2 cellular contexts compared by ENCODE assay signal in the genomic region with DNA sequence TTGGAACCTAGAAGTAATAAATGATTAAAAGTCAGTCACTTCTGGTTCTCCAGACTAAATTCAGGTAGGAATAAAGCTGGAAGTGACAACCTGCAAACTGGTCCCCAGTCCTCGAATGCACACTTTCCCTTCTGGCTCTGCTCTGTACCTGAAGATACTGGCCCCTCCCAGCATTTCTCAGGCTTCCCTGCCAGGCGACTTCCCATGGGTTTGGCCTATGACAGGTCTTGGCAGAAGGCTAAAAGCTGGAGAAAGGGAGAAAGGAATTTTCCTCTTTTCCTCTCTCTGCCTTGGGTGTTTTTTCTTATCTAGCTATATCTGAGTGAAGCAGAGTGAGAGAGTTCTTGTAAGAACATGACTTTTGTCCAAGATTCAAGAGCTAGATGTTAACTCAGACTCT.
TF ChIP-seq lines count a peak whose summit lies in the region.

No MANE protein-coding gene starts in this region.

TF ChIP-seq in GM23338, 12 proteins besides CTCF, POLR2A, EP300 and RAD21 (continues in another document):
- no peak for TF ChIP-seq JUNB (IDR thresholded peaks at IDR 0.05; ENCODE audit: unreplicated experiment)
- no peak for TF ChIP-seq EZH2 (IDR thresholded peaks at IDR 0.05; ENCODE audit: low read depth, unreplicated experiment)
- TF ChIP-seq EZH2phosphoT487 (IDR thresholded peaks at IDR 0.05; ENCODE audit: unreplicated experiment) = no peak
- TF ChIP-seq, protein P1, sequence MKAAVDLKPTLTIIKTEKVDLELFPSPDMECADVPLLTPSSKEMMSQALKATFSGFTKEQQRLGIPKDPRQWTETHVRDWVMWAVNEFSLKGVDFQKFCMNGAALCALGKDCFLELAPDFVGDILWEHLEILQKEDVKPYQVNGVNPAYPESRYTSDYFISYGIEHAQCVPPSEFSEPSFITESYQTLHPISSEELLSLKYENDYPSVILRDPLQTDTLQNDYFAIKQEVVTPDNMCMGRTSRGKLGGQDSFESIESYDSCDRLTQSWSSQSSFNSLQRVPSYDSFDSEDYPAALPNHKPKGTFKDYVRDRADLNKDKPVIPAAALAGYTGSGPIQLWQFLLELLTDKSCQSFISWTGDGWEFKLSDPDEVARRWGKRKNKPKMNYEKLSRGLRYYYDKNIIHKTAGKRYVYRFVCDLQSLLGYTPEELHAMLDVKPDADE (IDR thresholded peaks at IDR 0.05) = no peak
- TF ChIP-seq NANOG (IDR thresholded peaks at IDR 0.05; ENCODE audit: borderline replicate concordance) = no peak
- TF ChIP-seq ZNF331 (CRISPR knock-in tag; IDR thresholded peaks at IDR 0.05; ENCODE audit: low read depth) = no peak
- no peak for TF ChIP-seq STAT1 (IDR thresholded peaks at IDR 0.05; ENCODE audit: unreplicated experiment)
- TF ChIP-seq ZNF114 (CRISPR knock-in tag; IDR thresholded peaks at IDR 0.05) = no peak
- TF ChIP-seq, protein P2, sequence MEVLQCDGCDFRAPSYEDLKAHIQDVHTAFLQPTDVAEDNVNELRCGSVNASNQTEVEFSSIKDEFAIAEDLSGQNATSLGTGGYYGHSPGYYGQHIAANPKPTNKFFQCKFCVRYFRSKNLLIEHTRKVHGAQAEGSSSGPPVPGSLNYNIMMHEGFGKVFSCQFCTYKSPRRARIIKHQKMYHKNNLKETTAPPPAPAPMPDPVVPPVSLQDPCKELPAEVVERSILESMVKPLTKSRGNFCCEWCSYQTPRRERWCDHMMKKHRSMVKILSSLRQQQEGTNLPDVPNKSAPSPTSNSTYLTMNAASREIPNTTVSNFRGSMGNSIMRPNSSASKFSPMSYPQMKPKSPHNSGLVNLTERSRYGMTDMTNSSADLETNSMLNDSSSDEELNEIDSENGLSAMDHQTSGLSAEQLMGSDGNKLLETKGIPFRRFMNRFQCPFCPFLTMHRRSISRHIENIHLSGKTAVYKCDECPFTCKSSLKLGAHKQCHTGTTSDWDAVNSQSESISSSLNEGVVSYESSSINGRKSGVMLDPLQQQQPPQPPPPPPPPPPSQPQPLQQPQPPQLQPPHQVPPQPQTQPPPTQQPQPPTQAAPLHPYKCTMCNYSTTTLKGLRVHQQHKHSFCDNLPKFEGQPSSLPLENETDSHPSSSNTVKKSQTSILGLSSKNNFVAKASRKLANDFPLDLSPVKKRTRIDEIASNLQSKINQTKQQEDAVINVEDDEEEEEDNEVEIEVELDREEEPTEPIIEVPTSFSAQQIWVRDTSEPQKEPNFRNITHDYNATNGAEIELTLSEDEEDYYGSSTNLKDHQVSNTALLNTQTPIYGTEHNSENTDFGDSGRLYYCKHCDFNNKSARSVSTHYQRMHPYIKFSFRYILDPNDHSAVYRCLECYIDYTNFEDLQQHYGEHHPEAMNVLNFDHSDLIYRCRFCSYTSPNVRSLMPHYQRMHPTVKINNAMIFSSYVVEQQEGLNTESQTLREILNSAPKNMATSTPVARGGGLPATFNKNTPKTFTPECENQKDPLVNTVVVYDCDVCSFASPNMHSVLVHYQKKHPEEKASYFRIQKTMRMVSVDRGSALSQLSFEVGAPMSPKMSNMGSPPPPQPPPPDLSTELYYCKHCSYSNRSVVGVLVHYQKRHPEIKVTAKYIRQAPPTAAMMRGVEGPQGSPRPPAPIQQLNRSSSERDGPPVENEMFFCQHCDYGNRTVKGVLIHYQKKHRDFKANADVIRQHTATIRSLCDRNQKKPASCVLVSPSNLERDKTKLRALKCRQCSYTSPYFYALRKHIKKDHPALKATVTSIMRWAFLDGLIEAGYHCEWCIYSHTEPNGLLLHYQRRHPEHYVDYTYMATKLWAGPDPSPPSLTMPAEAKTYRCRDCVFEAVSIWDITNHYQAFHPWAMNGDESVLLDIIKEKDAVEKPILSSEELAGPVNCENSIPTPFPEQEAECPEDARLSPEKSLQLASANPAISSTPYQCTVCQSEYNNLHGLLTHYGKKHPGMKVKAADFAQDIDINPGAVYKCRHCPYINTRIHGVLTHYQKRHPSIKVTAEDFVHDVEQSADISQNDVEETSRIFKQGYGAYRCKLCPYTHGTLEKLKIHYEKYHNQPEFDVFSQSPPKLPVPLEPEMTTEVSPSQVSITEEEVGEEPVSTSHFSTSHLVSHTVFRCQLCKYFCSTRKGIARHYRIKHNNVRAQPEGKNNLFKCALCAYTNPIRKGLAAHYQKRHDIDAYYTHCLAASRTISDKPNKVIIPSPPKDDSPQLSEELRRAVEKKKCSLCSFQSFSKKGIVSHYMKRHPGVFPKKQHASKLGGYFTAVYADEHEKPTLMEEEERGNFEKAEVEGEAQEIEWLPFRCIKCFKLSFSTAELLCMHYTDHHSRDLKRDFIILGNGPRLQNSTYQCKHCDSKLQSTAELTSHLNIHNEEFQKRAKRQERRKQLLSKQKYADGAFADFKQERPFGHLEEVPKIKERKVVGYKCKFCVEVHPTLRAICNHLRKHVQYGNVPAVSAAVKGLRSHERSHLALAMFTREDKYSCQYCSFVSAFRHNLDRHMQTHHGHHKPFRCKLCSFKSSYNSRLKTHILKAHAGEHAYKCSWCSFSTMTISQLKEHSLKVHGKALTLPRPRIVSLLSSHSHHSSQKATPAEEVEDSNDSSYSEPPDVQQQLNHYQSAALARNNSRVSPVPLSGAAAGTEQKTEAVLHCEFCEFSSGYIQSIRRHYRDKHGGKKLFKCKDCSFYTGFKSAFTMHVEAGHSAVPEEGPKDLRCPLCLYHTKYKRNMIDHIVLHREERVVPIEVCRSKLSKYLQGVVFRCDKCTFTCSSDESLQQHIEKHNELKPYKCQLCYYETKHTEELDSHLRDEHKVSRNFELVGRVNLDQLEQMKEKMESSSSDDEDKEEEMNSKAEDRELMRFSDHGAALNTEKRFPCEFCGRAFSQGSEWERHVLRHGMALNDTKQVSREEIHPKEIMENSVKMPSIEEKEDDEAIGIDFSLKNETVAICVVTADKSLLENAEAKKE (CRISPR knock-in tag; IDR thresholded peaks at IDR 0.05) = no peak
- TF ChIP-seq, protein P3, sequence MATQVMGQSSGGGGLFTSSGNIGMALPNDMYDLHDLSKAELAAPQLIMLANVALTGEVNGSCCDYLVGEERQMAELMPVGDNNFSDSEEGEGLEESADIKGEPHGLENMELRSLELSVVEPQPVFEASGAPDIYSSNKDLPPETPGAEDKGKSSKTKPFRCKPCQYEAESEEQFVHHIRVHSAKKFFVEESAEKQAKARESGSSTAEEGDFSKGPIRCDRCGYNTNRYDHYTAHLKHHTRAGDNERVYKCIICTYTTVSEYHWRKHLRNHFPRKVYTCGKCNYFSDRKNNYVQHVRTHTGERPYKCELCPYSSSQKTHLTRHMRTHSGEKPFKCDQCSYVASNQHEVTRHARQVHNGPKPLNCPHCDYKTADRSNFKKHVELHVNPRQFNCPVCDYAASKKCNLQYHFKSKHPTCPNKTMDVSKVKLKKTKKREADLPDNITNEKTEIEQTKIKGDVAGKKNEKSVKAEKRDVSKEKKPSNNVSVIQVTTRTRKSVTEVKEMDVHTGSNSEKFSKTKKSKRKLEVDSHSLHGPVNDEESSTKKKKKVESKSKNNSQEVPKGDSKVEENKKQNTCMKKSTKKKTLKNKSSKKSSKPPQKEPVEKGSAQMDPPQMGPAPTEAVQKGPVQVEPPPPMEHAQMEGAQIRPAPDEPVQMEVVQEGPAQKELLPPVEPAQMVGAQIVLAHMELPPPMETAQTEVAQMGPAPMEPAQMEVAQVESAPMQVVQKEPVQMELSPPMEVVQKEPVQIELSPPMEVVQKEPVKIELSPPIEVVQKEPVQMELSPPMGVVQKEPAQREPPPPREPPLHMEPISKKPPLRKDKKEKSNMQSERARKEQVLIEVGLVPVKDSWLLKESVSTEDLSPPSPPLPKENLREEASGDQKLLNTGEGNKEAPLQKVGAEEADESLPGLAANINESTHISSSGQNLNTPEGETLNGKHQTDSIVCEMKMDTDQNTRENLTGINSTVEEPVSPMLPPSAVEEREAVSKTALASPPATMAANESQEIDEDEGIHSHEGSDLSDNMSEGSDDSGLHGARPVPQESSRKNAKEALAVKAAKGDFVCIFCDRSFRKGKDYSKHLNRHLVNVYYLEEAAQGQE (IDR thresholded peaks at IDR 0.05; ENCODE audit: unreplicated experiment) = no peak

TF ChIP-seq in H1, 55 proteins besides CTCF, POLR2A, EP300 and RAD21 (continues in another document):
- TF ChIP-seq SAP30 (IDR thresholded peaks at IDR 0.05; ENCODE audit: insufficient read depth, insufficient replicate concordance, low read length) = no peak
- no peak for TF ChIP-seq CBX8 (IDR thresholded peaks at IDR 0.05; ENCODE audit: borderline replicate concordance, low read depth, low read length)
- TF ChIP-seq JUND (IDR thresholded peaks at IDR 0.05; ENCODE audit: low read length) = no peak
- TF ChIP-seq NANOG (IDR thresholded peaks at IDR 0.05; ENCODE audit: insufficient read depth, low read depth, low read length, poor library complexity, severe bottlenecking) = no peak
- TF ChIP-seq ZNF274 (IDR thresholded peaks at IDR 0.05; ENCODE audit: borderline replicate concordance, extremely low read depth, low read length) = no peak
- TF ChIP-seq ASH2L (IDR thresholded peaks at IDR 0.05; ENCODE audit: low read length) = no peak
- TF ChIP-seq TAF1 (IDR thresholded peaks at IDR 0.05; ENCODE audit: low read depth, low read length) = no peak
- TF ChIP-seq CHD1 (IDR thresholded peaks at IDR 0.05; ENCODE audit: low read depth, low read length) = no peak
- TF ChIP-seq GTF2F1 (IDR thresholded peaks at IDR 0.05; ENCODE audit: borderline replicate concordance, low read depth, low read length) = no peak
- no peak for TF ChIP-seq EGR1 (IDR thresholded peaks at IDR 0.05; ENCODE audit: borderline replicate concordance, low read depth, low read length)
- TF ChIP-seq GABPA (IDR thresholded peaks at IDR 0.05; ENCODE audit: borderline replicate concordance, insufficient read depth, low read length) = no peak
- no peak for TF ChIP-seq KDM5A (IDR thresholded peaks at IDR 0.05; ENCODE audit: low read length)
- TF ChIP-seq, protein P4, sequence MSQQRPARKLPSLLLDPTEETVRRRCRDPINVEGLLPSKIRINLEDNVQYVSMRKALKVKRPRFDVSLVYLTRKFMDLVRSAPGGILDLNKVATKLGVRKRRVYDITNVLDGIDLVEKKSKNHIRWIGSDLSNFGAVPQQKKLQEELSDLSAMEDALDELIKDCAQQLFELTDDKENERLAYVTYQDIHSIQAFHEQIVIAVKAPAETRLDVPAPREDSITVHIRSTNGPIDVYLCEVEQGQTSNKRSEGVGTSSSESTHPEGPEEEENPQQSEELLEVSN (IDR thresholded peaks at IDR 0.05) = no peak
- no peak for TF ChIP-seq SP1 (IDR thresholded peaks at IDR 0.05; ENCODE audit: low read depth, low read length)
- TF ChIP-seq, protein P5, sequence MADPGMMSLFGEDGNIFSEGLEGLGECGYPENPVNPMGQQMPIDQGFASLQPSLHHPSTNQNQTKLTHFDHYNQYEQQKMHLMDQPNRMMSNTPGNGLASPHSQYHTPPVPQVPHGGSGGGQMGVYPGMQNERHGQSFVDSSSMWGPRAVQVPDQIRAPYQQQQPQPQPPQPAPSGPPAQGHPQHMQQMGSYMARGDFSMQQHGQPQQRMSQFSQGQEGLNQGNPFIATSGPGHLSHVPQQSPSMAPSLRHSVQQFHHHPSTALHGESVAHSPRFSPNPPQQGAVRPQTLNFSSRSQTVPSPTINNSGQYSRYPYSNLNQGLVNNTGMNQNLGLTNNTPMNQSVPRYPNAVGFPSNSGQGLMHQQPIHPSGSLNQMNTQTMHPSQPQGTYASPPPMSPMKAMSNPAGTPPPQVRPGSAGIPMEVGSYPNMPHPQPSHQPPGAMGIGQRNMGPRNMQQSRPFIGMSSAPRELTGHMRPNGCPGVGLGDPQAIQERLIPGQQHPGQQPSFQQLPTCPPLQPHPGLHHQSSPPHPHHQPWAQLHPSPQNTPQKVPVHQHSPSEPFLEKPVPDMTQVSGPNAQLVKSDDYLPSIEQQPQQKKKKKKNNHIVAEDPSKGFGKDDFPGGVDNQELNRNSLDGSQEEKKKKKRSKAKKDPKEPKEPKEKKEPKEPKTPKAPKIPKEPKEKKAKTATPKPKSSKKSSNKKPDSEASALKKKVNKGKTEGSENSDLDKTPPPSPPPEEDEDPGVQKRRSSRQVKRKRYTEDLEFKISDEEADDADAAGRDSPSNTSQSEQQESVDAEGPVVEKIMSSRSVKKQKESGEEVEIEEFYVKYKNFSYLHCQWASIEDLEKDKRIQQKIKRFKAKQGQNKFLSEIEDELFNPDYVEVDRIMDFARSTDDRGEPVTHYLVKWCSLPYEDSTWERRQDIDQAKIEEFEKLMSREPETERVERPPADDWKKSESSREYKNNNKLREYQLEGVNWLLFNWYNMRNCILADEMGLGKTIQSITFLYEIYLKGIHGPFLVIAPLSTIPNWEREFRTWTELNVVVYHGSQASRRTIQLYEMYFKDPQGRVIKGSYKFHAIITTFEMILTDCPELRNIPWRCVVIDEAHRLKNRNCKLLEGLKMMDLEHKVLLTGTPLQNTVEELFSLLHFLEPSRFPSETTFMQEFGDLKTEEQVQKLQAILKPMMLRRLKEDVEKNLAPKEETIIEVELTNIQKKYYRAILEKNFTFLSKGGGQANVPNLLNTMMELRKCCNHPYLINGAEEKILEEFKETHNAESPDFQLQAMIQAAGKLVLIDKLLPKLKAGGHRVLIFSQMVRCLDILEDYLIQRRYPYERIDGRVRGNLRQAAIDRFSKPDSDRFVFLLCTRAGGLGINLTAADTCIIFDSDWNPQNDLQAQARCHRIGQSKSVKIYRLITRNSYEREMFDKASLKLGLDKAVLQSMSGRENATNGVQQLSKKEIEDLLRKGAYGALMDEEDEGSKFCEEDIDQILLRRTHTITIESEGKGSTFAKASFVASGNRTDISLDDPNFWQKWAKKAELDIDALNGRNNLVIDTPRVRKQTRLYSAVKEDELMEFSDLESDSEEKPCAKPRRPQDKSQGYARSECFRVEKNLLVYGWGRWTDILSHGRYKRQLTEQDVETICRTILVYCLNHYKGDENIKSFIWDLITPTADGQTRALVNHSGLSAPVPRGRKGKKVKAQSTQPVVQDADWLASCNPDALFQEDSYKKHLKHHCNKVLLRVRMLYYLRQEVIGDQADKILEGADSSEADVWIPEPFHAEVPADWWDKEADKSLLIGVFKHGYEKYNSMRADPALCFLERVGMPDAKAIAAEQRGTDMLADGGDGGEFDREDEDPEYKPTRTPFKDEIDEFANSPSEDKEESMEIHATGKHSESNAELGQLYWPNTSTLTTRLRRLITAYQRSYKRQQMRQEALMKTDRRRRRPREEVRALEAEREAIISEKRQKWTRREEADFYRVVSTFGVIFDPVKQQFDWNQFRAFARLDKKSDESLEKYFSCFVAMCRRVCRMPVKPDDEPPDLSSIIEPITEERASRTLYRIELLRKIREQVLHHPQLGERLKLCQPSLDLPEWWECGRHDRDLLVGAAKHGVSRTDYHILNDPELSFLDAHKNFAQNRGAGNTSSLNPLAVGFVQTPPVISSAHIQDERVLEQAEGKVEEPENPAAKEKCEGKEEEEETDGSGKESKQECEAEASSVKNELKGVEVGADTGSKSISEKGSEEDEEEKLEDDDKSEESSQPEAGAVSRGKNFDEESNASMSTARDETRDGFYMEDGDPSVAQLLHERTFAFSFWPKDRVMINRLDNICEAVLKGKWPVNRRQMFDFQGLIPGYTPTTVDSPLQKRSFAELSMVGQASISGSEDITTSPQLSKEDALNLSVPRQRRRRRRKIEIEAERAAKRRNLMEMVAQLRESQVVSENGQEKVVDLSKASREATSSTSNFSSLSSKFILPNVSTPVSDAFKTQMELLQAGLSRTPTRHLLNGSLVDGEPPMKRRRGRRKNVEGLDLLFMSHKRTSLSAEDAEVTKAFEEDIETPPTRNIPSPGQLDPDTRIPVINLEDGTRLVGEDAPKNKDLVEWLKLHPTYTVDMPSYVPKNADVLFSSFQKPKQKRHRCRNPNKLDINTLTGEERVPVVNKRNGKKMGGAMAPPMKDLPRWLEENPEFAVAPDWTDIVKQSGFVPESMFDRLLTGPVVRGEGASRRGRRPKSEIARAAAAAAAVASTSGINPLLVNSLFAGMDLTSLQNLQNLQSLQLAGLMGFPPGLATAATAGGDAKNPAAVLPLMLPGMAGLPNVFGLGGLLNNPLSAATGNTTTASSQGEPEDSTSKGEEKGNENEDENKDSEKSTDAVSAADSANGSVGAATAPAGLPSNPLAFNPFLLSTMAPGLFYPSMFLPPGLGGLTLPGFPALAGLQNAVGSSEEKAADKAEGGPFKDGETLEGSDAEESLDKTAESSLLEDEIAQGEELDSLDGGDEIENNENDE (IDR thresholded peaks at IDR 0.05; ENCODE audit: insufficient replicate concordance, low read length) = no peak
- no peak for TF ChIP-seq SRF (IDR thresholded peaks at IDR 0.05; ENCODE audit: low read depth, low read length)
- TF ChIP-seq JUN (IDR thresholded peaks at IDR 0.05; ENCODE audit: low read depth, low read length) = no peak
